Comparison of ENCODE assay signal across 20 cellular contexts in genomic region chr7:137916564-137916963, GRCh38.
DNase-seq lines count a peak whose midpoint lies in the region; ATAC-seq and TF ChIP-seq lines count a peak whose summit lies in the region.
"Had no signal": no experiment of that assay in that cellular context is flagged by ENCODE, and none has a peak within 500 bp of the region (broad histone marks: within the 10 kb centered on the region; RNA-seq: fewer than 3 reads in every experiment).

No MANE protein-coding gene starts in this region.

- H3K4me1 ChIP-seq in thoracic aorta (ENCODE audit: control insufficient read depth in 1 of 2, low read depth in 2 of 2) = peaks cover 18 to 52% of the 10 kb centered on the region in 2 donors
- H3K4me1 ChIP-seq: SJCRH30 had no signal

- H3K27ac ChIP-seq in thoracic aorta = peak overlapping the region; percentile 58 to 61
- H3K27ac ChIP-seq: adrenal gland, SJCRH30 had no signal

- peaks cover 14% of the 10 kb centered on the region for H3K36me3 Mint-ChIP-seq in memory B cell

- peak overlapping the region; percentile 82 for H3K27ac Mint-ChIP-seq in memory B cell
- H3K27ac Mint-ChIP-seq: activated CD8-positive, alpha-beta T cell treated with anti-CD3 and anti-CD28 coated beads, Interleukin-2, amount 10 ng/mL, durations not matched to agents 7 days and 5 days had no signal

- DNase-seq in memory B cell (ENCODE audit: low spot score in 2 of 2) (no peak), thoracic aorta (ENCODE audit: low spot score) (no peak), 8988T (no peak)
- DNase-seq: activated CD8-positive, alpha-beta T cell treated with anti-CD3 and anti-CD28 coated beads, Interleukin-2, amount 10 ng/mL, durations not matched to agents 7 days and 5 days; central memory CD4-positive, alpha-beta T cell; IMR-90; midbrain; NCI-H526; occipital lobe; PC-3; sigmoid colon; SJCRH30; stimulated activated CD4-positive, alpha-beta T cell treated with anti-CD3 and anti-CD28 coated beads, Interleukin-2, amount 100 ng/mL, for 24 hours; substantia nigra; T-helper 2 cell had no signal

- TF ChIP-seq POLR2A in GM18505 (IDR thresholded peaks at IDR 0.05; ENCODE audit: borderline replicate concordance, extremely low read depth, insufficient read depth, insufficient read length) = peak; percentile 46

- H3K36me3 ChIP-seq in thoracic aorta = peaks cover 13% of the 10 kb centered on the region

- no peaks in the 10 kb centered on the region for H3K27me3 ChIP-seq in thoracic aorta (replicated peaks; ENCODE audit: insufficient read depth)
- H3K27me3 ChIP-seq: adrenal gland, sigmoid colon, SJCRH30 had no signal

- H3K4me3 ChIP-seq in thoracic aorta = no peak overlapping the region
- H3K4me3 ChIP-seq: adrenal gland, sigmoid colon, SJCRH30 had no signal

- H3K27me3 Mint-ChIP-seq in memory B cell = no peaks in the 10 kb centered on the region

- no peaks in the 10 kb centered on the region for H3K9me3 Mint-ChIP-seq in memory B cell

- ATAC-seq in GM18505 (IDR thresholded peaks at IDR 0.05; ENCODE audit: unreplicated experiment) = no peak
- ATAC-seq in HG02885 (IDR thresholded peaks at IDR 0.05; ENCODE audit: poor library complexity, unreplicated experiment) = peak; percentile 74
- ATAC-seq in memory B cell (ENCODE audit: low read depth) = no peak
- ATAC-seq in thoracic aorta (ENCODE audit: insufficient number of reproducible peaks, low FRiP score, low read depth) = no peak
- ATAC-seq in GM19452 (IDR thresholded peaks at IDR 0.05; ENCODE audit: unreplicated experiment) = no peak
- ATAC-seq in GM19023 (IDR thresholded peaks at IDR 0.05; ENCODE audit: unreplicated experiment) = no peak
- ATAC-seq: activated CD8-positive, alpha-beta T cell treated with anti-CD3 and anti-CD28 coated beads, Interleukin-2, amount 10 ng/mL, durations not matched to agents 7 days and 5 days; PC-3 had no signal

- H3K4me1 Mint-ChIP-seq in memory B cell = peaks cover 9% of the 10 kb centered on the region

- no peak for TF ChIP-seq CTCF in thoracic aorta (IDR thresholded peaks at IDR 0.05)

- peak overlapping the region; percentile 25 for H3K4me3 Mint-ChIP-seq in memory B cell
- H3K4me3 Mint-ChIP-seq: activated CD8-positive, alpha-beta T cell treated with anti-CD3 and anti-CD28 coated beads, Interleukin-2, amount 10 ng/mL, durations not matched to agents 7 days and 5 days had no signal

- H3K9me3 ChIP-seq in thoracic aorta = no peaks in the 10 kb centered on the region
- H3K9me3 ChIP-seq: adrenal gland, sigmoid colon, SJCRH30 had no signal
